In the genomic region with DNA sequence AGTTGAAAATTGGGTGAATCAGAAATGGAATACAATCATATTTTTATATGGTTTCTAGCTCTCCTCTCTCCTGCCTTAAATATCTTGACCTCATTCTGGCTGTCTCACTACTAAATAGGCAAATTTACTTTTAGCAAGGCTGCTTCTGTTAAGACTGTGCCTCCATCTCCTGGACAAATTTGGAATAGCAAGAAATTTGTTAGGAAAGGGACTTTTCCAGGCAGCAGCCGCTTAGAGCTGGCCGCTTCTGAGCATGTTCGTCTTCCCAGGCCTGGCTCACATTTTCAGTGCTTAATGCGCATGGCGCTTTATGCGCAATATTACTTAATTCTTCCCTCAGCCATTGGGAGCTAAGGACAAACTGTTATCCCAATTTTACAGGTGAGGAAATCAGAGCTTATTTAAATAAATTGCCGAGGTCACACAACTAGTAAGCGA, we compare ENCODE assay signal across 2 cellular contexts.
A peak's percentile ranks its signal among the peaks of the same experiment; 100 is the strongest.
TF ChIP-seq lines count a peak whose summit lies in the region.

No MANE protein-coding gene starts in this region.

TF ChIP-seq in WTC11, 78 proteins besides CTCF, POLR2A, EP300 and RAD21:
- TF ChIP-seq, protein P1, sequence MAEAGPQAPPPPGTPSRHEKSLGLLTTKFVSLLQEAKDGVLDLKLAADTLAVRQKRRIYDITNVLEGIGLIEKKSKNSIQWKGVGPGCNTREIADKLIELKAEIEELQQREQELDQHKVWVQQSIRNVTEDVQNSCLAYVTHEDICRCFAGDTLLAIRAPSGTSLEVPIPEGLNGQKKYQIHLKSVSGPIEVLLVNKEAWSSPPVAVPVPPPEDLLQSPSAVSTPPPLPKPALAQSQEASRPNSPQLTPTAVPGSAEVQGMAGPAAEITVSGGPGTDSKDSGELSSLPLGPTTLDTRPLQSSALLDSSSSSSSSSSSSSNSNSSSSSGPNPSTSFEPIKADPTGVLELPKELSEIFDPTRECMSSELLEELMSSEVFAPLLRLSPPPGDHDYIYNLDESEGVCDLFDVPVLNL (CRISPR knock-in tag; IDR thresholded peaks at IDR 0.05; ENCODE audit: borderline replicate concordance, low read depth): no peak
- TF ChIP-seq GABPB1 (CRISPR knock-in tag; IDR thresholded peaks at IDR 0.05): peak; percentile 35; the same call in 1 of the 2 replicates

TF ChIP-seq in endothelial cell of umbilical vein, 7 proteins besides CTCF, POLR2A, EP300 and RAD21:
- TF ChIP-seq JUN (IDR thresholded peaks at IDR 0.05; ENCODE audit: borderline replicate concordance, insufficient read depth, insufficient read length, low read depth): no peak
- TF ChIP-seq EZH2 (IDR thresholded peaks at IDR 0.05; ENCODE audit: borderline replicate concordance, low read depth, low read length, severe bottlenecking): no peak
- TF ChIP-seq GATA2 (IDR thresholded peaks at IDR 0.05; ENCODE audit: insufficient read depth, insufficient read length, low read depth, low read length): no peak
- no peak for TF ChIP-seq MYC (IDR thresholded peaks at IDR 0.05; ENCODE audit: low read depth, low read length)
- TF ChIP-seq FOS (IDR thresholded peaks at IDR 0.05; ENCODE audit: borderline replicate concordance, insufficient read depth, low read length): no peak
- TF ChIP-seq, protein P2, sequence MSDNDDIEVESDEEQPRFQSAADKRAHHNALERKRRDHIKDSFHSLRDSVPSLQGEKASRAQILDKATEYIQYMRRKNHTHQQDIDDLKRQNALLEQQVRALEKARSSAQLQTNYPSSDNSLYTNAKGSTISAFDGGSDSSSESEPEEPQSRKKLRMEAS (IDR thresholded peaks at IDR 0.05; ENCODE audit: insufficient read depth, insufficient read length): no peak
- TF ChIP-seq POLR2AphosphoS5 (IDR thresholded peaks at IDR 0.05; ENCODE audit: insufficient read depth, low read depth, low read length): no peak
